ENCODE assay signal across 8 cellular contexts in the genomic region with DNA sequence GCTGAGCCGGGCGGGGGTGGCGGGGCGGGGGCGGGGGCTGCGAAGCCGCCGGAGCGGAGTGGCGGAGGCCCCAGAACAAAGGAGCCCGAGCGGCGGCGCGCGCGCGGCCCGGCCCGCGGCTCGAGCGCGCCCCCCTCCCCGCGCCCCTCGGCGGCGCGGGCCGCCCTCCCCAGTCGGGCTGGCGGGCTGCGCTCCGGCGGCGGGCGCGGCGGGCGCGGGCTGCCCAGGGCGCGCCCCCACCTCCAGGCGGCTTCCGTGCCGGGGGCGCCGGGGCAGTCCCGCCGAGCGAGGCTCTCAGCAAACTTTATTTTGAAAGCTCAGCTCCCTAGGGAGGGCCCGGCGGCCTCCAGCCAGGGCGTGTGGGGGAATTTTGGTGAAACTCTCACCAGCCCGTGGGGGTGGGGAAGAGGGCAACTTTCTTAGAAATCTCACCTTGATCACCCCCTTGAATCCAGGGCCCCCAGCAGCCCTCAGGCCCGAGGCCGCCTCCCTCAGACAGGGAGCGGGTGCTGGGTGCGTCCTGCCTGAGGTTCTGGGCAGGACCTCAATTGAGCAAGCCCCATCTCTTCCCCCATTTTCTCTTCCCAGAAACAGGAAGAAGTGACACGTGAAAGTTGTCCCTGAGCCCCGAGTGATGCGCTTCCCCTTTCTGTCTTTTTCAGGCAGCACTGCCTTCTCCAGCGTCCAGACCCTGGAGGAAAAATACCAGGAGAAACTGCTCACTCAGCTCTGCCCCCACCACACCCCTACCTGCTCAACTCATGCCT. TPM values are rescaled to one million over a fixed set of nuclear protein-coding genes. Genes with fewer than 3 reads are reported as not detected.
DNase-seq lines count a peak whose midpoint lies in the region; ATAC-seq, FAIRE-seq and TF ChIP-seq lines count a peak whose summit lies in the region.

No MANE protein-coding gene starts in this region.

- POLR2A ChIA-PET in A549 (lab: Yijun Ruan, JAX), result no interaction called here

- peak; percentile 27 to 36 for DNase-seq in A549 (ENCODE audit: low read depth in 1 of 2, low spot score in 1 of 2)
- peak; percentile 33 for DNase-seq in SW480 (ENCODE audit: low spot score)
- DNase-seq in iPS-NIHi7 (ENCODE audit: extremely low spot score), result peak; percentile 70
- DNase-seq in stimulated activated CD4-positive, alpha-beta T cell treated with anti-CD3 and anti-CD28 coated beads, Interleukin-1b, Interleukin-23, amount 100 ng/mL, for 4 hours (ENCODE audit: low read depth in 2 of 2), result peak; percentile 66 to 71
- DNase-seq in HuH-7.5 (ENCODE audit: low spot score), result no peak

- no peak for TF ChIP-seq EP300 in A549 (IDR thresholded peaks at IDR 0.05)

- no peak for TF ChIP-seq CTCF in A549 (IDR thresholded peaks at IDR 0.05)

- H3K4me1 ChIP-seq in A549, result peaks cover 56% of the 10 kb centered on the region

- ATAC-seq in A549 (peak in 1 of 2 experiments; percentile 10; a peak in 2 of 6 replicates), GM18511 (IDR thresholded peaks at IDR 0.05; ENCODE audit: unreplicated experiment) (peak; percentile 39), HG03196 (IDR thresholded peaks at IDR 0.05; ENCODE audit: unreplicated experiment) (peak; percentile 37)

- WGBS in A549 (ENCODE audit: missing lambda C conversion rate), result 2% methylated on average over 24 of the region's 64 CpGs

- H3K27ac ChIP-seq in A549 (peak overlapping the region; percentile 92 to 99), angular gyrus (ENCODE audit: low read depth, low read length) (peak overlapping the region; percentile 6)

- H3K4me3 ChIP-seq in A549, result peak overlapping the region; percentile 77

- TF ChIP-seq RAD21 in A549 (conservative IDR thresholded peaks at IDR 0.05 in 1 of 2, IDR thresholded peaks at IDR 0.05 in 1 of 2), result no peak

- peak overlapping the region; percentile 80 for H3K4me2 ChIP-seq in A549

- TF ChIP-seq POLR2A in A549 (IDR thresholded peaks at IDR 0.05; ENCODE audit: low read length), result no peak; the same call in 1 of the 2 replicates

- no peaks in the 10 kb centered on the region for H3K9me3 ChIP-seq in A549

- CTCF ChIA-PET in A549 (lab: Yijun Ruan, JAX), result interaction anchor here (0.9 to 1.7 kb wide), 4 partner anchors 12 to 41 kb away, joined by 3 to 7 read pairs (median 3); no protein-coding TSS in a partner anchor

- no peak for FAIRE-seq in A549 (lab: Jason Lieb, UNC)

TF ChIP-seq in A549, 52 proteins besides CTCF, POLR2A, EP300 and RAD21 (continues in another document):
- TF ChIP-seq HOXB5 (CRISPR knock-in tag; IDR thresholded peaks at IDR 0.05) (no peak), RARB (CRISPR knock-in tag; IDR thresholded peaks at IDR 0.05) (no peak), FOXS1 (CRISPR knock-in tag; IDR thresholded peaks at IDR 0.05) (no peak), KDM5A (IDR thresholded peaks at IDR 0.05) (no peak), HMGXB4 (CRISPR knock-in tag; IDR thresholded peaks at IDR 0.05; ENCODE audit: borderline replicate concordance) (no peak), NR3C1 (IDR thresholded peaks at IDR 0.05) (no peak), ESRRA (IDR thresholded peaks at IDR 0.05; ENCODE audit: borderline replicate concordance, low read length) (no peak), RCOR1 (IDR thresholded peaks at IDR 0.05; ENCODE audit: low read depth, low read length) (no peak), CBX8 (IDR thresholded peaks at IDR 0.05) (no peak), KDM1A (IDR thresholded peaks at IDR 0.05; ENCODE audit: low read depth) (no peak), SMC3 (IDR thresholded peaks at IDR 0.05) (no peak), EHMT2 (IDR thresholded peaks at IDR 0.05; ENCODE audit: low read depth) (no peak), PBX3 (IDR thresholded peaks at IDR 0.05) (no peak; the same call in 1 of the 2 replicates), CHD2 (IDR thresholded peaks at IDR 0.05; ENCODE audit: low read length, partially characterized antibody) (no peak), MAZ (IDR thresholded peaks at IDR 0.05; ENCODE audit: borderline replicate concordance, low read depth, low read length) (no peak), FOSB (CRISPR knock-in tag; IDR thresholded peaks at IDR 0.05) (no peak), MAFK (IDR thresholded peaks at IDR 0.05; ENCODE audit: partially characterized antibody) (peak; percentile 33), CHD4 (IDR thresholded peaks at IDR 0.05; ENCODE audit: borderline replicate concordance) (no peak), GATA3 (IDR thresholded peaks at IDR 0.05; ENCODE audit: borderline replicate concordance) (no peak), HOXA7 (CRISPR knock-in tag; IDR thresholded peaks at IDR 0.05) (no peak), NPAS2 (CRISPR knock-in tag; IDR thresholded peaks at IDR 0.05; ENCODE audit: borderline replicate concordance) (no peak), ZFP36 (IDR thresholded peaks at IDR 0.05; ENCODE audit: borderline replicate concordance, partially characterized antibody) (no peak), HES2 (IDR thresholded peaks at IDR 0.05) (no peak), PHF8 (IDR thresholded peaks at IDR 0.05; ENCODE audit: borderline replicate concordance, low read depth) (peak; percentile 34; the same call in 1 of the 2 replicates), POLR2AphosphoS2 (conservative IDR thresholded peaks at IDR 0.05; ENCODE audit: low read length) (no peak), ZSCAN20 (CRISPR knock-in tag; IDR thresholded peaks at IDR 0.05) (no peak), HOXB13 (CRISPR knock-in tag; IDR thresholded peaks at IDR 0.05; ENCODE audit: low read depth) (no peak; the same call in 1 of the 2 replicates), SREBF2 (IDR thresholded peaks at IDR 0.05) (no peak), HEYL (CRISPR knock-in tag; IDR thresholded peaks at IDR 0.05) (no peak), MYC (IDR thresholded peaks at IDR 0.05; ENCODE audit: borderline replicate concordance, low read length) (no peak), JUNB (IDR thresholded peaks at IDR 0.05) (no peak)
- TF ChIP-seq, protein P1, sequence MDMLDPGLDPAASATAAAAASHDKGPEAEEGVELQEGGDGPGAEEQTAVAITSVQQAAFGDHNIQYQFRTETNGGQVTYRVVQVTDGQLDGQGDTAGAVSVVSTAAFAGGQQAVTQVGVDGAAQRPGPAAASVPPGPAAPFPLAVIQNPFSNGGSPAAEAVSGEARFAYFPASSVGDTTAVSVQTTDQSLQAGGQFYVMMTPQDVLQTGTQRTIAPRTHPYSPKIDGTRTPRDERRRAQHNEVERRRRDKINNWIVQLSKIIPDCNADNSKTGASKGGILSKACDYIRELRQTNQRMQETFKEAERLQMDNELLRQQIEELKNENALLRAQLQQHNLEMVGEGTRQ (IDR thresholded peaks at IDR 0.05), result no peak
- TF ChIP-seq, protein P2, sequence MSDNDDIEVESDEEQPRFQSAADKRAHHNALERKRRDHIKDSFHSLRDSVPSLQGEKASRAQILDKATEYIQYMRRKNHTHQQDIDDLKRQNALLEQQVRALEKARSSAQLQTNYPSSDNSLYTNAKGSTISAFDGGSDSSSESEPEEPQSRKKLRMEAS (IDR thresholded peaks at IDR 0.05), result peak; percentile 10; the same call in 1 of the 2 replicates

RNA-seq across cellular contexts. Expression of gene TET3, which starts 0.8 kb away (rescaled TPM):
- 6.1 and 7.5 TPM in 2 replicates for polyA plus RNA-seq in A549 (2011; rRNA removed)
- 3.0 and 3.6 TPM in 2 replicates for polyA plus RNA-seq in A549 (2012; cell fraction: cytosol; rRNA removed)
- 9.1 and 9.5 TPM in 2 replicates for polyA plus RNA-seq in A549 (2012; cell fraction: nucleus; rRNA removed)
- polyA plus RNA-seq in A549 (2017; fragmentation: RNase III; extraction: RNeasy Plus Mini Kit Qiagen cat#74134 plus additional on column Dnase treatment), result 4.5 to 5.2 TPM (median 4.6 TPM) in 3 replicates
- polyA minus RNA-seq in A549 (2011; rRNA and poly(A)+ RNA removed), result 7.8 and 10.6 TPM in 2 replicates

RNA-seq across cellular contexts. Expression of gene DGUOK, which starts 58.8 kb away (rescaled TPM):
- 145 and 185 TPM in 2 replicates for polyA plus RNA-seq in A549 (2011; rRNA removed)
- polyA plus RNA-seq in A549 (2012; cell fraction: cytosol; rRNA removed), result 151 and 179 TPM in 2 replicates
- polyA plus RNA-seq in A549 (2012; cell fraction: nucleus; rRNA removed), result 66.6 and 72.0 TPM in 2 replicates
- 128 to 131 TPM (median 129 TPM) in 3 replicates for polyA plus RNA-seq in A549 (2017; fragmentation: RNase III; extraction: RNeasy Plus Mini Kit Qiagen cat#74134 plus additional on column Dnase treatment)
- polyA minus RNA-seq in A549 (2011; rRNA and poly(A)+ RNA removed), result 43.1 and 44.4 TPM in 2 replicates
